Comparison of ENCODE assay signal across 1 cellular context in the genomic region with DNA sequence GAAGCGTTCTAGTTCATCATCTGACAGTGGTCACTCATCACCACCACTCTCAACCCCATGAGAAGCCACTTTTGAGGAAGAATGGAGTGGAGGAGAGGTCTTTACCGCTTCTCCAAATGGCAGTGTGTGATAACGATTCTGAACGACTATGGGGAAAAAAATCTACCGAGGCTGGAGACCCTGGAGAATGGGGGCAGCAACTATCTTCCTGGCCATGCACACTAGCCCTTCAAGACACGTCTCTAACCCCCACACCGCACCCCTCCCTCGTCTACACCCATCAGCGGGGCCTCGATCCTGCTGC.
TF ChIP-seq lines count a peak whose summit lies in the region.

No MANE protein-coding gene starts in this region.

TF ChIP-seq in HepG2, 621 proteins besides CTCF, POLR2A, EP300 and RAD21:
- TF ChIP-seq, protein P1, sequence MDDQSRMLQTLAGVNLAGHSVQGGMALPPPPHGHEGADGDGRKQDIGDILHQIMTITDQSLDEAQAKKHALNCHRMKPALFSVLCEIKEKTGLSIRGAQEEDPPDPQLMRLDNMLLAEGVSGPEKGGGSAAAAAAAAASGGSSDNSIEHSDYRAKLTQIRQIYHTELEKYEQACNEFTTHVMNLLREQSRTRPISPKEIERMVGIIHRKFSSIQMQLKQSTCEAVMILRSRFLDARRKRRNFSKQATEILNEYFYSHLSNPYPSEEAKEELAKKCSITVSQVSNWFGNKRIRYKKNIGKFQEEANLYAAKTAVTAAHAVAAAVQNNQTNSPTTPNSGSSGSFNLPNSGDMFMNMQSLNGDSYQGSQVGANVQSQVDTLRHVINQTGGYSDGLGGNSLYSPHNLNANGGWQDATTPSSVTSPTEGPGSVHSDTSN (CRISPR knock-in tag; IDR thresholded peaks at IDR 0.05; ENCODE audit: borderline replicate concordance), result no peak
- TF ChIP-seq ZNF234 (CRISPR knock-in tag; conservative IDR thresholded peaks at IDR 0.05) (no peak), ZNF703 (CRISPR knock-in tag; IDR thresholded peaks at IDR 0.05; ENCODE audit: borderline replicate concordance) (no peak), ZNF713 (CRISPR knock-in tag; IDR thresholded peaks at IDR 0.05) (no peak), ATAD3A (CRISPR knock-in tag; IDR thresholded peaks at IDR 0.05) (no peak), ZNF644 (CRISPR knock-in tag; IDR thresholded peaks at IDR 0.05; ENCODE audit: low read depth) (no peak), XRCC5 (optimal IDR thresholded peaks at IDR 0.05; ENCODE audit: low read length) (no peak), ZNF225 (CRISPR knock-in tag; IDR thresholded peaks at IDR 0.05) (no peak), ZNF296 (CRISPR knock-in tag; conservative IDR thresholded peaks at IDR 0.05) (no peak), RFX5 (IDR thresholded peaks at IDR 0.05; ENCODE audit: low read depth, low read length) (no peak)
- TF ChIP-seq, protein P2, sequence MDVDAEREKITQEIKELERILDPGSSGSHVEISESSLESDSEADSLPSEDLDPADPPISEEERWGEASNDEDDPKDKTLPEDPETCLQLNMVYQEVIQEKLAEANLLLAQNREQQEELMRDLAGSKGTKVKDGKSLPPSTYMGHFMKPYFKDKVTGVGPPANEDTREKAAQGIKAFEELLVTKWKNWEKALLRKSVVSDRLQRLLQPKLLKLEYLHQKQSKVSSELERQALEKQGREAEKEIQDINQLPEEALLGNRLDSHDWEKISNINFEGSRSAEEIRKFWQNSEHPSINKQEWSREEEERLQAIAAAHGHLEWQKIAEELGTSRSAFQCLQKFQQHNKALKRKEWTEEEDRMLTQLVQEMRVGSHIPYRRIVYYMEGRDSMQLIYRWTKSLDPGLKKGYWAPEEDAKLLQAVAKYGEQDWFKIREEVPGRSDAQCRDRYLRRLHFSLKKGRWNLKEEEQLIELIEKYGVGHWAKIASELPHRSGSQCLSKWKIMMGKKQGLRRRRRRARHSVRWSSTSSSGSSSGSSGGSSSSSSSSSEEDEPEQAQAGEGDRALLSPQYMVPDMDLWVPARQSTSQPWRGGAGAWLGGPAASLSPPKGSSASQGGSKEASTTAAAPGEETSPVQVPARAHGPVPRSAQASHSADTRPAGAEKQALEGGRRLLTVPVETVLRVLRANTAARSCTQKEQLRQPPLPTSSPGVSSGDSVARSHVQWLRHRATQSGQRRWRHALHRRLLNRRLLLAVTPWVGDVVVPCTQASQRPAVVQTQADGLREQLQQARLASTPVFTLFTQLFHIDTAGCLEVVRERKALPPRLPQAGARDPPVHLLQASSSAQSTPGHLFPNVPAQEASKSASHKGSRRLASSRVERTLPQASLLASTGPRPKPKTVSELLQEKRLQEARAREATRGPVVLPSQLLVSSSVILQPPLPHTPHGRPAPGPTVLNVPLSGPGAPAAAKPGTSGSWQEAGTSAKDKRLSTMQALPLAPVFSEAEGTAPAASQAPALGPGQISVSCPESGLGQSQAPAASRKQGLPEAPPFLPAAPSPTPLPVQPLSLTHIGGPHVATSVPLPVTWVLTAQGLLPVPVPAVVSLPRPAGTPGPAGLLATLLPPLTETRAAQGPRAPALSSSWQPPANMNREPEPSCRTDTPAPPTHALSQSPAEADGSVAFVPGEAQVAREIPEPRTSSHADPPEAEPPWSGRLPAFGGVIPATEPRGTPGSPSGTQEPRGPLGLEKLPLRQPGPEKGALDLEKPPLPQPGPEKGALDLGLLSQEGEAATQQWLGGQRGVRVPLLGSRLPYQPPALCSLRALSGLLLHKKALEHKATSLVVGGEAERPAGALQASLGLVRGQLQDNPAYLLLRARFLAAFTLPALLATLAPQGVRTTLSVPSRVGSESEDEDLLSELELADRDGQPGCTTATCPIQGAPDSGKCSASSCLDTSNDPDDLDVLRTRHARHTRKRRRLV (CRISPR knock-in tag; IDR thresholded peaks at IDR 0.05), result 0 out of 2 replicates have a peak, but pooled peaks have one; percentile 21
- TF ChIP-seq, protein P3, sequence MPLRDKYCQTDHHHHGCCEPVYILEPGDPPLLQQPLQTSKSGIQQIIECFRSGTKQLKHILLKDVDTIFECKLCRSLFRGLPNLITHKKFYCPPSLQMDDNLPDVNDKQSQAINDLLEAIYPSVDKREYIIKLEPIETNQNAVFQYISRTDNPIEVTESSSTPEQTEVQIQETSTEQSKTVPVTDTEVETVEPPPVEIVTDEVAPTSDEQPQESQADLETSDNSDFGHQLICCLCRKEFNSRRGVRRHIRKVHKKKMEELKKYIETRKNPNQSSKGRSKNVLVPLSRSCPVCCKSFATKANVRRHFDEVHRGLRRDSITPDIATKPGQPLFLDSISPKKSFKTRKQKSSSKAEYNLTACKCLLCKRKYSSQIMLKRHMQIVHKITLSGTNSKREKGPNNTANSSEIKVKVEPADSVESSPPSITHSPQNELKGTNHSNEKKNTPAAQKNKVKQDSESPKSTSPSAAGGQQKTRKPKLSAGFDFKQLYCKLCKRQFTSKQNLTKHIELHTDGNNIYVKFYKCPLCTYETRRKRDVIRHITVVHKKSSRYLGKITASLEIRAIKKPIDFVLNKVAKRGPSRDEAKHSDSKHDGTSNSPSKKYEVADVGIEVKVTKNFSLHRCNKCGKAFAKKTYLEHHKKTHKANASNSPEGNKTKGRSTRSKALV (CRISPR knock-in tag; IDR thresholded peaks at IDR 0.05), result 0 out of 2 replicates have a peak, but pooled peaks have one; percentile 4
- TF ChIP-seq, protein P4, sequence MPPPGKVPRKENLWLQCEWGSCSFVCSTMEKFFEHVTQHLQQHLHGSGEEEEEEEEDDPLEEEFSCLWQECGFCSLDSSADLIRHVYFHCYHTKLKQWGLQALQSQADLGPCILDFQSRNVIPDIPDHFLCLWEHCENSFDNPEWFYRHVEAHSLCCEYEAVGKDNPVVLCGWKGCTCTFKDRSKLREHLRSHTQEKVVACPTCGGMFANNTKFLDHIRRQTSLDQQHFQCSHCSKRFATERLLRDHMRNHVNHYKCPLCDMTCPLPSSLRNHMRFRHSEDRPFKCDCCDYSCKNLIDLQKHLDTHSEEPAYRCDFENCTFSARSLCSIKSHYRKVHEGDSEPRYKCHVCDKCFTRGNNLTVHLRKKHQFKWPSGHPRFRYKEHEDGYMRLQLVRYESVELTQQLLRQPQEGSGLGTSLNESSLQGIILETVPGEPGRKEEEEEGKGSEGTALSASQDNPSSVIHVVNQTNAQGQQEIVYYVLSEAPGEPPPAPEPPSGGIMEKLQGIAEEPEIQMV (CRISPR knock-in tag; IDR thresholded peaks at IDR 0.05; ENCODE audit: low read depth), result no peak
- TF ChIP-seq, protein P5, sequence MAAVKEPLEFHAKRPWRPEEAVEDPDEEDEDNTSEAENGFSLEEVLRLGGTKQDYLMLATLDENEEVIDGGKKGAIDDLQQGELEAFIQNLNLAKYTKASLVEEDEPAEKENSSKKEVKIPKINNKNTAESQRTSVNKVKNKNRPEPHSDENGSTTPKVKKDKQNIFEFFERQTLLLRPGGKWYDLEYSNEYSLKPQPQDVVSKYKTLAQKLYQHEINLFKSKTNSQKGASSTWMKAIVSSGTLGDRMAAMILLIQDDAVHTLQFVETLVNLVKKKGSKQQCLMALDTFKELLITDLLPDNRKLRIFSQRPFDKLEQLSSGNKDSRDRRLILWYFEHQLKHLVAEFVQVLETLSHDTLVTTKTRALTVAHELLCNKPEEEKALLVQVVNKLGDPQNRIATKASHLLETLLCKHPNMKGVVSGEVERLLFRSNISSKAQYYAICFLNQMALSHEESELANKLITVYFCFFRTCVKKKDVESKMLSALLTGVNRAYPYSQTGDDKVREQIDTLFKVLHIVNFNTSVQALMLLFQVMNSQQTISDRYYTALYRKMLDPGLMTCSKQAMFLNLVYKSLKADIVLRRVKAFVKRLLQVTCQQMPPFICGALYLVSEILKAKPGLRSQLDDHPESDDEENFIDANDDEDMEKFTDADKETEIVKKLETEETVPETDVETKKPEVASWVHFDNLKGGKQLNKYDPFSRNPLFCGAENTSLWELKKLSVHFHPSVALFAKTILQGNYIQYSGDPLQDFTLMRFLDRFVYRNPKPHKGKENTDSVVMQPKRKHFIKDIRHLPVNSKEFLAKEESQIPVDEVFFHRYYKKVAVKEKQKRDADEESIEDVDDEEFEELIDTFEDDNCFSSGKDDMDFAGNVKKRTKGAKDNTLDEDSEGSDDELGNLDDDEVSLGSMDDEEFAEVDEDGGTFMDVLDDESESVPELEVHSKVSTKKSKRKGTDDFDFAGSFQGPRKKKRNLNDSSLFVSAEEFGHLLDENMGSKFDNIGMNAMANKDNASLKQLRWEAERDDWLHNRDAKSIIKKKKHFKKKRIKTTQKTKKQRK (IDR thresholded peaks at IDR 0.05; ENCODE audit: low read length), result no peak
